1 cellular context compared by ENCODE assay signal in the genomic region with DNA sequence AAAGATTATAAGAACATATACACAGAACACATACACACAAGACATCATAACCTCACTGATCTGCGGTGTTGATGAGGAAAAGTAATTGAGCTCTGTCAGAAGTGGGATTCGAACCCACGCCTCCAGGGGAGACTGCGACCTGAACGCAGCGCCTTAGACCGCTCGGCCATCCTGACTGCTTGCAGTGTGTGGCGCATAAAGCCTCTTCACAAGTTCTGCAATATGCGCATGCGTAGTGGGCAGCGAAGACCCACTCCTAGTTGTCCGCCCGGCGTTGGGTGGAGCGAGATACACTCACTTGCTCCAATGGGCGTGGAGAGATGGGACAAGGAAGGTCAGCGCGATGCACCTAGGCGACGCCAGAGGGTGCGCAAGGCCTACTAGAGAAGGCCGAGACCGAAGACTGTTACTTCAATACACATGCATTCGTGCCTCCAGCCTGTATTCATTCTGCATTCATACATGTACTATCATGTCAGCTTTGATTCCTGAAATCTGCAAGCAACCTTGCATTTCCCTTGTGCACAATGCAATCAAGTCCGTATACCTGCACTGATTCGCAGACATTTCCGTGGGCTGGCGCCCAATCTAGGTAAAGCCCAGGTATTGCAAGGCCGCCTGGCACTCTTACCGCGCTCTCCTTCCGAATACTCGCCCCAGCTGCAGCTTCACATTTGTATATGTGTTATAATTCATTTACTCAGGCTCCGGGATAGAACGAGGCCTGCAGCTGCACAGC.
TF ChIP-seq lines count a peak whose summit lies in the region.

No MANE protein-coding gene starts in this region.

TF ChIP-seq in IMR-90, 13 proteins besides CTCF, POLR2A, EP300 and RAD21 (continued from another document):
- TF ChIP-seq, protein P1, sequence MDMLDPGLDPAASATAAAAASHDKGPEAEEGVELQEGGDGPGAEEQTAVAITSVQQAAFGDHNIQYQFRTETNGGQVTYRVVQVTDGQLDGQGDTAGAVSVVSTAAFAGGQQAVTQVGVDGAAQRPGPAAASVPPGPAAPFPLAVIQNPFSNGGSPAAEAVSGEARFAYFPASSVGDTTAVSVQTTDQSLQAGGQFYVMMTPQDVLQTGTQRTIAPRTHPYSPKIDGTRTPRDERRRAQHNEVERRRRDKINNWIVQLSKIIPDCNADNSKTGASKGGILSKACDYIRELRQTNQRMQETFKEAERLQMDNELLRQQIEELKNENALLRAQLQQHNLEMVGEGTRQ (IDR thresholded peaks at IDR 0.05; ENCODE audit: low read depth, low read length), result no peak
- peak; percentile 99 for TF ChIP-seq SMC3 (IDR thresholded peaks at IDR 0.05; ENCODE audit: low read depth, low read length)
- TF ChIP-seq RFX5 (IDR thresholded peaks at IDR 0.05; ENCODE audit: low read depth, low read length), result no peak
- TF ChIP-seq BHLHE40 (IDR thresholded peaks at IDR 0.05; ENCODE audit: low read depth, low read length), result no peak
